Comparison of ENCODE assay signal across 13 cellular contexts in genomic region chr16:67882374-67883145, GRCh38. TPM values are rescaled to one million over a fixed set of nuclear protein-coding genes. Genes with fewer than 3 reads are reported as not detected.
DNase-seq lines count a peak whose midpoint lies in the region; ATAC-seq and TF ChIP-seq lines count a peak whose summit lies in the region.
"Had no signal": no experiment of that assay in that cellular context is flagged by ENCODE, and none has a peak within 500 bp of the region (broad histone marks: within the 10 kb centered on the region; RNA-seq: fewer than 3 reads in every experiment).

No MANE protein-coding gene starts in this region.

- H3K4me3 Mint-ChIP-seq in CD4-positive, alpha-beta memory T cell, result no peak overlapping the region
- H3K4me3 Mint-ChIP-seq: activated naive CD4-positive, alpha-beta T cell treated with anti-CD3 and anti-CD28 coated beads, Interleukin-2, amount 10 ng/mL, durations not matched to agents 7 days and 5 days; stimulated activated naive CD8-positive, alpha-beta T cell treated with anti-CD3 and anti-CD28 coated beads, Interleukin-15, amount 100 ng/mL, for 72 hours had no signal

- H3K27ac ChIP-seq in heart left ventricle, result peak overlapping the region; percentile 57 to 94 (median 84)
- H3K27ac ChIP-seq in CD4-positive, alpha-beta memory T cell (ENCODE audit: low read depth, low read length), result no peak overlapping the region

- H3K9me3 ChIP-seq in heart left ventricle, result no peaks in the 10 kb centered on the region
- no peaks in the 10 kb centered on the region for H3K9me3 ChIP-seq in CD4-positive, alpha-beta memory T cell (ENCODE audit: control insufficient read depth in 1 of 2, low read length in 2 of 2)

- peaks cover 41 to 67% of the 10 kb centered on the region in 2 donors for H3K36me3 Mint-ChIP-seq in CD4-positive, alpha-beta memory T cell

- H3K4me1 Mint-ChIP-seq in CD4-positive, alpha-beta memory T cell, result peaks cover 0 to 1% (median 0%) of the 10 kb centered on the region in 4 donors
- H3K4me1 Mint-ChIP-seq: activated naive CD4-positive, alpha-beta T cell treated with anti-CD3 and anti-CD28 coated beads, Interleukin-2, amount 10 ng/mL, durations not matched to agents 7 days and 5 days; stimulated activated naive CD8-positive, alpha-beta T cell treated with anti-CD3 and anti-CD28 coated beads, Interleukin-15, amount 100 ng/mL, for 72 hours had no signal

- peak; percentile 62 to 85 (median 69) for ATAC-seq in heart left ventricle
- no peak for ATAC-seq in HG03097 (IDR thresholded peaks at IDR 0.05; ENCODE audit: low FRiP score, unreplicated experiment)

- H3K4me3 ChIP-seq in heart left ventricle, result no peak overlapping the region
- H3K4me3 ChIP-seq in CD4-positive, alpha-beta memory T cell (ENCODE audit: low read length in 2 of 2), result no peak overlapping the region

- 52 to 61% (median 58%) methylated on average over 17 to 18 of the region's 18 CpGs for WGBS in heart left ventricle, 4 donors

- H3K36me3 ChIP-seq in heart left ventricle, result peaks cover 0 to 89% (median 73%) of the 10 kb centered on the region in 9 donors
- peaks cover 71% of the 10 kb centered on the region for H3K36me3 ChIP-seq in CD4-positive, alpha-beta memory T cell (ENCODE audit: insufficient read depth, low read length)

- no peaks in the 10 kb centered on the region for H3K27me3 ChIP-seq in heart left ventricle
- no peaks in the 10 kb centered on the region for H3K27me3 ChIP-seq in CD4-positive, alpha-beta memory T cell (ENCODE audit: insufficient read depth, low read length)

- no peak overlapping the region for H3K27ac Mint-ChIP-seq in CD4-positive, alpha-beta memory T cell
- H3K27ac Mint-ChIP-seq: stimulated activated naive CD8-positive, alpha-beta T cell treated with anti-CD3 and anti-CD28 coated beads, Interleukin-15, amount 100 ng/mL, for 72 hours had no signal

- no peaks in the 10 kb centered on the region for H3K27me3 Mint-ChIP-seq in CD4-positive, alpha-beta memory T cell
- H3K27me3 Mint-ChIP-seq: activated naive CD4-positive, alpha-beta T cell treated with anti-CD3 and anti-CD28 coated beads, Interleukin-2, amount 10 ng/mL, durations not matched to agents 7 days and 5 days; stimulated activated naive CD8-positive, alpha-beta T cell treated with anti-CD3 and anti-CD28 coated beads, Interleukin-15, amount 100 ng/mL, for 72 hours had no signal

- DNase-seq in AG08396 (ENCODE audit: low spot score) (peak; percentile 32), SHP77 (lab: John Stamatoyannopoulos, UW) (peak; percentile 84 to 89), heart left ventricle (peak in 4 of 5 donors; percentile 78 to 88 (median 83)), myocyte (ENCODE audit: low read depth) (peak; percentile 100), NCI-H187 (lab: John Stamatoyannopoulos, UW) (no peak)
- DNase-seq in CD4-positive, alpha-beta memory T cell, result no peak
- no peak for DNase-seq in activated T-cell treated with anti-CD3 and anti-CD28 coated beads, Interleukin-2, amount 50 U/mL, for 48 hours
- DNase-seq: activated CD8-positive, alpha-beta memory T cell treated with anti-CD3 and anti-CD28 coated beads, Interleukin-2, amount 50 U/mL, for 4 hours; activated naive CD4-positive, alpha-beta T cell treated with anti-CD3 and anti-CD28 coated beads, Interleukin-2, amount 10 ng/mL, durations not matched to agents 7 days and 5 days; NCI-H146; stimulated activated naive CD8-positive, alpha-beta T cell treated with anti-CD3 and anti-CD28 coated beads, Interleukin-15, amount 100 ng/mL, for 72 hours had no signal

- peaks cover 0 to 3% (median 0%) of the 10 kb centered on the region in 8 donors for H3K9me3 Mint-ChIP-seq in CD4-positive, alpha-beta memory T cell
- H3K9me3 Mint-ChIP-seq: activated naive CD4-positive, alpha-beta T cell treated with anti-CD3 and anti-CD28 coated beads, Interleukin-2, amount 10 ng/mL, durations not matched to agents 7 days and 5 days; stimulated activated naive CD8-positive, alpha-beta T cell treated with anti-CD3 and anti-CD28 coated beads, Interleukin-15, amount 100 ng/mL, for 72 hours had no signal

- CTCF ChIA-PET in CD4-positive, alpha-beta memory T cell (lab: Charles Lee; ENCODE audit: partially characterized antibody), result interaction anchor here (0.5 to 5.4 kb wide), 21 partner anchors 8 to 348 kb away, joined by 3 to 73 read pairs (median 6); partner anchors contain the start of genes DDX28, DUS2, PSKH1 and PSMB10

- TF ChIP-seq POLR2A in heart left ventricle (IDR thresholded peaks at IDR 0.05), result no peak

- intact Hi-C loops in heart left ventricle (cut with DNase I), result loop anchor here in 9 of 10 donors (2.0 to 10.0 kb wide), 8 partner anchors 44 to 162 kb away; no protein-coding TSS in a partner anchor
- intact Hi-C loops in CD4-positive, alpha-beta memory T cell (cut with micrococcal nuclease), result loop anchor here (1.0 to 2.0 kb wide), 5 partner anchors 46 to 347 kb away; no protein-coding TSS in a partner anchor

- TF ChIP-seq CTCF in heart left ventricle (IDR thresholded peaks at IDR 0.05), result peak in 3 of 12 donors; percentile 15 to 31 (median 16)

- POLR2A ChIA-PET in CD4-positive, alpha-beta memory T cell (lab: Charles Lee; ENCODE audit: partially characterized antibody), result interaction anchor here (0.9 to 1.8 kb wide), 8 partner anchors 9 to 49 kb away, joined by 3 to 8 read pairs (median 4); partner anchors contain the start of genes CTRL, EDC4, NUTF2 and PSKH1

- peaks cover 0 to 56% (median 32%) of the 10 kb centered on the region in 12 donors for H3K4me1 ChIP-seq in heart left ventricle
- no peaks in the 10 kb centered on the region for H3K4me1 ChIP-seq in CD4-positive, alpha-beta memory T cell (ENCODE audit: insufficient read depth, low read length)

RNA-seq across cellular contexts. Expression of gene NRN1L, which starts 2.1 kb away (rescaled TPM):
- total RNA-seq in heart left ventricle (1 to 10 TPM in 4 of 9 donors, under 1 TPM in 2, not detected in 3; 0.78 to 5.8 (median 1.7) TPM), myocyte (0.83 and 1.9 TPM in 2 replicates)
- 1 to 10 TPM; 1.7 to 1.8 TPM for polyA plus RNA-seq in heart left ventricle
- not detected for polyA plus RNA-seq in myocyte (2012)
- 1 to 10 TPM; 5.9 to 7.0 TPM for total RNA-seq in CD4-positive, alpha-beta memory T cell
- polyA plus RNA-seq in CD4-positive, alpha-beta memory T cell, result under 1 TPM; 0.81 to 0.96 TPM
- total RNA-seq: posterior vena cava had no signal

RNA-seq across cellular contexts. Expression of gene EDC4, which starts 9.7 kb away (rescaled TPM):
- total RNA-seq in heart left ventricle (10 to 100 TPM; 26.2 to 42.5 (median 32.5) TPM), myocyte (147 and 164 TPM in 2 replicates)
- 10 to 100 TPM; 27.8 to 31.1 TPM for polyA plus RNA-seq in heart left ventricle
- 61.8 TPM for polyA plus RNA-seq in myocyte (2012)
- 100 to 1,000 TPM; 141 to 144 TPM for total RNA-seq in CD4-positive, alpha-beta memory T cell
- 10 to 100 TPM; 18.5 to 37.3 TPM for polyA plus RNA-seq in CD4-positive, alpha-beta memory T cell

RNA-seq across cellular contexts. Expression of gene PSKH1, which starts 10.5 kb away (rescaled TPM):
- total RNA-seq in heart left ventricle (10 to 100 TPM; 17.1 to 31.3 (median 21.6) TPM), myocyte (9.4 and 10.6 TPM in 2 replicates)
- 10 to 100 TPM; 16.3 to 36.9 TPM for polyA plus RNA-seq in heart left ventricle
- 31.0 TPM for polyA plus RNA-seq in myocyte (2012)
- total RNA-seq in CD4-positive, alpha-beta memory T cell, result 10 to 100 TPM; 22.3 to 25.1 TPM
- 10 to 100 TPM; 19.4 to 25.3 TPM for polyA plus RNA-seq in CD4-positive, alpha-beta memory T cell

RNA-seq across cellular contexts. Expression of gene CENPT, which starts 35.1 kb away (rescaled TPM):
- 10 to 100 TPM; 14.4 to 31.2 (median 20.1) TPM for total RNA-seq in heart left ventricle
- 10 to 100 TPM; 25.7 to 28.0 TPM for polyA plus RNA-seq in heart left ventricle
- total RNA-seq in myocyte, result 48.3 and 63.7 TPM in 2 replicates
- polyA plus RNA-seq in myocyte (2012), result 44.7 TPM
- 100 to 1,000 TPM; 103 to 107 TPM for total RNA-seq in CD4-positive, alpha-beta memory T cell
- 10 to 100 TPM; 15.4 to 18.1 TPM for polyA plus RNA-seq in CD4-positive, alpha-beta memory T cell

RNA-seq across cellular contexts. Expression of gene NUTF2, which starts 35.8 kb away (rescaled TPM):
- total RNA-seq in heart left ventricle (100 to 1,000 TPM in 2 of 9 donors, 10 to 100 TPM in 7; 66.5 to 145 (median 90.9) TPM), myocyte (120 and 182 TPM in 2 replicates)
- 100 to 1,000 TPM; 179 to 191 TPM for polyA plus RNA-seq in heart left ventricle
- 262 TPM for polyA plus RNA-seq in myocyte (2012)
- 10 to 100 TPM; 41.2 to 45.9 TPM for total RNA-seq in CD4-positive, alpha-beta memory T cell
- 100 to 1,000 TPM; 127 to 128 TPM for polyA plus RNA-seq in CD4-positive, alpha-beta memory T cell

Comparison
In these comparisons a context has a peak if more than half of its experiments do, and no peak if none do; other contexts are left out.
1. DNase-seq: peak in AG08396 (single experiment), SHP77 (2 of 2), heart left ventricle (4 of 5) and myocyte (single experiment); none in CD4-positive, alpha-beta memory T cell (0 of 5), NCI-H187 (0 of 2) and activated T-cell treated with anti-CD3 and anti-CD28 coated beads, Interleukin-2, amount 50 U/mL, for 48 hours (0 of 2).